ENCODE assay signal across 18 cellular contexts in the genomic region with DNA sequence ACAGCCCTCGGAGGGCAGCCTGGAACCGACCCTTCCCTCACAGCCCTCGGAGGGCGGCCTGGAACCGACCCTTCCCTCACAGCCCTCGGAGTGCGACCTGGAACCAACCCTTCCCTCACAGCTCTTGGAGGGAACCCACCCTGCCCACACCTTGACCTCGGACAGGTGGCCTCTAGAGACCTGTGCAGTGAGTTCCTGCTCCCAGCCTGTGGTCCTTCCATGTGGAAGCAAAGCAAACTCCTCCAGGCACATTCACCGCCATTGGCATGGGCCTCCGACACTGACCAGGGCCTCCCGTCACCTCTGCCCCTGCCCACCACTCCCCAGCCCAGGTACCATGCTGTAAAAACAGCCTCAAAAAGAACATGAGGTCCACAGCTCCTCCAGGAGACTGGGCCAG.
"Had no signal": no experiment of that assay in that cellular context is flagged by ENCODE, and none has a peak within 500 bp of the region (broad histone marks: within the 10 kb centered on the region; RNA-seq: fewer than 3 reads in every experiment).

No MANE protein-coding gene starts in this region.

- DNase-seq: activated CD4-positive, alpha-beta memory T cell treated with anti-CD3 and anti-CD28 coated beads, Interleukin-2, amount 10 ng/mL, durations not matched to agents 7 days and 5 days; activated CD4-positive, alpha-beta T cell treated with anti-CD3 and anti-CD28 coated beads, Interleukin-2, amount 10 ng/mL, durations not matched to agents 24 days and 14 days; activated gamma-delta T cell; activated naive CD4-positive, alpha-beta T cell treated with anti-CD3 and anti-CD28 coated beads, Interleukin-2, amount 50 U/mL, for 16 hours; activated T-cell treated with anti-CD3 and anti-CD28 coated beads, Interleukin-2, amount 50 U/mL, for 72 hours; brain microvascular endothelial cell; caudate nucleus; effector memory CD4-positive, alpha-beta T cell; foreskin melanocyte; left ventricle myocardium superior; stimulated activated CD4-positive, alpha-beta T cell treated with anti-CD3 and anti-CD28 coated beads, Interleukin-2, amount 100 ng/mL, for 24 hours had no signal

- H3K36me3 ChIP-seq: brain microvascular endothelial cell, ovary had no signal

- H3K9me3 Mint-ChIP-seq: activated CD4-positive, alpha-beta T cell treated with anti-CD3 and anti-CD28 coated beads, Interleukin-2, amount 10 ng/mL, durations not matched to agents 24 days and 14 days had no signal

- H3K27me3 Mint-ChIP-seq: activated CD4-positive, alpha-beta memory T cell treated with anti-CD3 and anti-CD28 coated beads, Interleukin-2, amount 10 ng/mL, durations not matched to agents 7 days and 5 days; activated CD4-positive, alpha-beta T cell treated with anti-CD3 and anti-CD28 coated beads, Interleukin-2, amount 10 ng/mL, durations not matched to agents 24 days and 14 days; stimulated activated memory B cell treated with anti-CD40 and anti-IgM and Interleukin-4, amounts not matched to agents 10 μg/mL and 1 μg/mL and 100 μg/mL, for 72 hours had no signal

- H3K27me3 ChIP-seq: brain microvascular endothelial cell, ovary had no signal

- H3K27ac Mint-ChIP-seq: activated CD4-positive, alpha-beta memory T cell treated with anti-CD3 and anti-CD28 coated beads, Interleukin-2, amount 10 ng/mL, durations not matched to agents 7 days and 5 days; activated CD4-positive, alpha-beta T cell treated with anti-CD3 and anti-CD28 coated beads, Interleukin-2, amount 10 ng/mL, durations not matched to agents 24 days and 14 days; activated T-cell treated with anti-CD3 and anti-CD28 coated beads, Interleukin-2, amount 50 U/mL, for 72 hours; stimulated activated memory B cell treated with anti-CD40 and anti-IgM and Interleukin-4, amounts not matched to agents 10 μg/mL and 1 μg/mL and 100 μg/mL, for 72 hours had no signal

- H3K27ac ChIP-seq: brain microvascular endothelial cell, ovary, skin epidermis had no signal

- ATAC-seq: activated CD4-positive, CD25-positive, alpha-beta regulatory T cell treated with anti-CD3 and anti-CD28 coated beads, Interleukin-2, amount 50 U/mL, for 24 hours; activated T-cell treated with anti-CD3 and anti-CD28 coated beads, Interleukin-2, amount 50 U/mL, for 72 hours; esophagus mucosa; left ventricle myocardium superior; right cardiac atrium; SK-N-SH treated with all-trans-retinoic acid at 6 μM for 48 hours; stimulated activated memory B cell treated with anti-CD40 and anti-IgM and Interleukin-4, amounts not matched to agents 10 μg/mL and 1 μg/mL and 100 μg/mL, for 72 hours had no signal

- H3K4me1 Mint-ChIP-seq: activated CD4-positive, alpha-beta memory T cell treated with anti-CD3 and anti-CD28 coated beads, Interleukin-2, amount 10 ng/mL, durations not matched to agents 7 days and 5 days; activated CD4-positive, alpha-beta T cell treated with anti-CD3 and anti-CD28 coated beads, Interleukin-2, amount 10 ng/mL, durations not matched to agents 24 days and 14 days; stimulated activated memory B cell treated with anti-CD40 and anti-IgM and Interleukin-4, amounts not matched to agents 10 μg/mL and 1 μg/mL and 100 μg/mL, for 72 hours had no signal

- H3K4me3 Mint-ChIP-seq: activated CD4-positive, alpha-beta memory T cell treated with anti-CD3 and anti-CD28 coated beads, Interleukin-2, amount 10 ng/mL, durations not matched to agents 7 days and 5 days; activated CD4-positive, alpha-beta T cell treated with anti-CD3 and anti-CD28 coated beads, Interleukin-2, amount 10 ng/mL, durations not matched to agents 24 days and 14 days; activated T-cell treated with anti-CD3 and anti-CD28 coated beads, Interleukin-2, amount 50 U/mL, for 72 hours; stimulated activated memory B cell treated with anti-CD40 and anti-IgM and Interleukin-4, amounts not matched to agents 10 μg/mL and 1 μg/mL and 100 μg/mL, for 72 hours had no signal

- H3K4me3 ChIP-seq: ovary, skin epidermis had no signal
